ENCODE assay signal across 23 cellular contexts in genomic region chr4:96742332-96743014, GRCh38.
"Had no signal": no experiment of that assay in that cellular context is flagged by ENCODE, and none has a peak within 500 bp of the region (broad histone marks: within the 10 kb centered on the region; RNA-seq: fewer than 3 reads in every experiment).

No MANE protein-coding gene starts in this region.

- H3K27ac ChIP-seq: ovary, parathyroid adenoma, psoas muscle, right lobe of liver, sigmoid colon, stomach, thoracic aorta, thyroid gland, tibial nerve, upper lobe of left lung, vagina had no signal

- H2AFZ ChIP-seq: parathyroid adenoma had no signal

- DNase-seq: naive B cell; naive thymus-derived CD8-positive, alpha-beta T cell; nephron progenitor cell; occipital lobe; ovary; right lobe of liver; sigmoid colon; small intestine; stimulated activated CD4-positive, alpha-beta T cell treated with anti-CD3 and anti-CD28 coated beads, Interleukin-15, amount 100 ng/mL, for 24 hours; stimulated activated CD4-positive, alpha-beta T cell treated with anti-CD3 and anti-CD28 coated beads, Interleukin-2, amount 100 ng/mL, for 24 hours; stimulated activated CD4-positive, alpha-beta T cell treated with anti-CD3 and anti-CD28 coated beads, Interleukin-2, amount 100 ng/mL, for 48 hours; stimulated activated CD4-positive, alpha-beta T cell treated with anti-CD3 and anti-CD28 coated beads, Interleukin-4, amount 100 ng/mL, for 24 hours; stimulated activated naive B cell treated with anti-CD40 and anti-IgM and Interleukin-4, amounts not matched to agents 10 μg/mL and 1 μg/mL and 100 μg/mL, for 72 hours; stimulated activated naive CD4-positive, alpha-beta T cell treated with Interleukin-2 at 50 U/mL for 16 hours; stomach; thyroid gland; trophoblast cell had no signal

- H3K4me1 ChIP-seq: parathyroid adenoma, psoas muscle, right lobe of liver, sigmoid colon, stomach, thyroid gland, tibial nerve, upper lobe of left lung, vagina had no signal

- H3K9ac ChIP-seq: parathyroid adenoma had no signal

- H3K9me3 ChIP-seq: ovary, right lobe of liver, thoracic aorta, thyroid gland, vagina had no signal

- H3K4me3 ChIP-seq: ovary, psoas muscle, right lobe of liver, sigmoid colon, stomach, thoracic aorta, thyroid gland, tibial nerve, upper lobe of left lung, vagina had no signal

- H3K36me3 ChIP-seq: ovary, right lobe of liver, sigmoid colon, stomach, thoracic aorta, thyroid gland, tibial nerve, upper lobe of left lung, vagina had no signal

- H3K27me3 ChIP-seq: ovary, right lobe of liver, sigmoid colon, stomach, thyroid gland, tibial nerve, upper lobe of left lung, vagina had no signal
